9 cellular contexts compared by ENCODE assay signal in the genomic region with DNA sequence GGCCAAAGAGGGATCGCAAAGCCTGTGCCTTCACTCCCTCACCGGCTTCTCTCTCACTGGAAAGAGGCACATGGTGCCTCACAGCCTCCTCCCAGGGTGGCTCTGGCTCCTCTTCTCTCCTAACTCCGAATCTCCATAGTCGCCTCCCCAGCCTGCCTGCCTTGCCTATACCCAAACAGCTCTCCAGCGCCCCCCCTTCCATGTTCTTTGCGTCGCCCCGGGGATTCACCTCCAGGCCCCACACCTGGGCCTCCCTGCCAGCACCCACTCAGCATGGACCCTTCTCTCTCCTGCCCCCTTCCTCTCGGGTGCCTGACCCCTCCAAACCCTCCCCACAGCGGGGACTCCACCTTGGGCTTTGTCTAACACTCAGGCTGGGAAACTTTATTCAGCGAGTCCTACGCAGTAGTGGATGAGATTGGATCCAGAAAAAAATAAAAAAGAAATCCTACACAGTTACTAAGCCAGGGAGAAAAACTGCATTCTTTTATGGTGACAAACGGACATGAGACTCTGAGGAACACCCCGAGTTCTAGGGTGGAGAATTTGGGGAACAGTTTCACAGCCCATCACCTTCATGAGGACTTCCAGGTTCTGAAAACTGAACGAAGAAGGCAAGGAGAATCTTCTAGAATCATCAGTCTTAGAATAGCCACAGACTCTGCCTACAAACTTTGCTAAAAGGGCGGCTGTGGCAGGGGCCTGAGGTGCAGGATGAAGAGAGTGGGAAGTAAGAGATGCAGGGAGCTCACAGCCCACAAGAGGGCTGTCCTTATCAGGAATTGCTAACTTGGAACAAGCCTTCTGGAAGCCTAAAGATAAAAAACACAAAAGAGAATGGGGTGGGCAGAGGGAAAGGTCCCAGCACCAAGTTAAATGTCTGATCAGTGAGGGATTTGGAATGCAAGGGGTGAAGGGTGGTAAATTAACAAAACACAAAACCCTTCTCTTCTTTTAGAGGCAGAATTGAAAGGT. TPM values are rescaled to one million over a fixed set of nuclear protein-coding genes. Genes with fewer than 3 reads are reported as not detected.
DNase-seq lines count a peak whose midpoint lies in the region; ATAC-seq and TF ChIP-seq lines count a peak whose summit lies in the region.
"Had no signal": no experiment of that assay in that cellular context is flagged by ENCODE, and none has a peak within 500 bp of the region (broad histone marks: within the 10 kb centered on the region; RNA-seq: fewer than 3 reads in every experiment).

No MANE protein-coding gene starts in this region.

- peak; percentile 54 for TF ChIP-seq CTCF in PC-9 (conservative IDR thresholded peaks at IDR 0.05)
- TF ChIP-seq CTCF in esophagus muscularis mucosa (IDR thresholded peaks at IDR 0.05): peak; percentile 38 to 53 (median 51)
- TF ChIP-seq CTCF in gastrocnemius medialis (IDR thresholded peaks at IDR 0.05 in 4 of 5, conservative IDR thresholded peaks at IDR 0.05 in 1 of 5): peak in 2 of 5 experiments; percentile 24 to 30

- H3F3A ChIP-seq in PC-9 (ENCODE audit: insufficient read depth, low read depth): peaks cover 15% of the 10 kb centered on the region; the same call in 1 of the 2 replicates

- H4K20me1 ChIP-seq in PC-9 (ENCODE audit: insufficient read depth): no peaks in the 10 kb centered on the region

- POLR2A ChIA-PET in PC-9 (lab: Charles Lee; ENCODE audit: unreplicated experiment): no interaction called here

- TF ChIP-seq EP300 in esophagus muscularis mucosa (IDR thresholded peaks at IDR 0.05): no peak

- 0 out of 2 replicates have a peak, but pooled peaks cover 11% of the 10 kb centered on the region for H3K79me2 ChIP-seq in PC-9 (ENCODE audit: low read depth)

- H3K4me3 ChIP-seq in PC-9 (no peak overlapping the region), esophagus muscularis mucosa (no peak overlapping the region), gastrocnemius medialis (no peak overlapping the region)

- BruUV-seq in PC-9 (replicated peaks; lab: Mats Ljungman, UMichigan): no TSS peak

- in situ Hi-C loops in G401 (cut with HindIII; ENCODE audit: low sequenced_read_pairs): no loop called here
- in situ Hi-C loops in gastrocnemius medialis (cut with MboI; ENCODE audit: low sequenced_read_pairs in 4 of 4): loop anchor here in 2 of 4 donors (10.0 kb wide), 1 partner anchor 233 kb away; no protein-coding TSS in a partner anchor

- H3K9me3 ChIP-seq in PC-9 (ENCODE audit: insufficient read depth, low read depth) (no peaks in the 10 kb centered on the region), esophagus muscularis mucosa (no peaks in the 10 kb centered on the region), gastrocnemius medialis (no peaks in the 10 kb centered on the region)

- TF ChIP-seq POLR2A in esophagus muscularis mucosa (IDR thresholded peaks at IDR 0.05; ENCODE audit: low read depth): no peak
- TF ChIP-seq POLR2A in gastrocnemius medialis (IDR thresholded peaks at IDR 0.05): no peak

- no peaks in the 10 kb centered on the region for H3K9me2 ChIP-seq in PC-9 (ENCODE audit: insufficient read depth)

- H3K4me1 ChIP-seq in PC-9 (replicated peaks; ENCODE audit: insufficient read depth): peaks cover 20% of the 10 kb centered on the region
- peaks cover 79 to 97% (median 91%) of the 10 kb centered on the region in 4 donors for H3K4me1 ChIP-seq in esophagus muscularis mucosa
- H3K4me1 ChIP-seq in gastrocnemius medialis: peaks cover 65 to 79% of the 10 kb centered on the region in 2 donors

- H3K27ac ChIP-seq in PC-9 (no peak overlapping the region), esophagus muscularis mucosa (replicated peaks in 1 of 4) (peak overlapping the region; percentile 69 to 98 (median 74)), gastrocnemius medialis (peak overlapping the region; percentile 39 to 90 (median 84))

- H3K36me3 ChIP-seq in PC-9 (ENCODE audit: low read depth) (no peaks in the 10 kb centered on the region), esophagus muscularis mucosa (peaks cover 13 to 30% (median 25%) of the 10 kb centered on the region in 4 donors), gastrocnemius medialis (peaks cover 0 to 12% of the 10 kb centered on the region in 2 donors)

- intact Hi-C loops in PC-9 (cut with micrococcal nuclease; ENCODE audit: unreplicated experiment): no loop called here
- intact Hi-C loops in esophagus muscularis mucosa (cut with DNase I): no loop called here
- intact Hi-C loops in gastrocnemius medialis (cut with DNase I; ENCODE audit: low total_unique reads): no loop called here

- CTCF ChIA-PET in PC-9 (lab: Charles Lee): no interaction called here

- H3K27me3 ChIP-seq in PC-9 (ENCODE audit: insufficient read depth, low read depth): no peaks in the 10 kb centered on the region
- H3K27me3 ChIP-seq in esophagus muscularis mucosa: no peaks in the 10 kb centered on the region
- no peaks in the 10 kb centered on the region for H3K27me3 ChIP-seq in gastrocnemius medialis

- no peak overlapping the region for H2AFZ ChIP-seq in PC-9

- H3K4me2 ChIP-seq in PC-9: peak overlapping the region; percentile 36; the same call in 1 of the 2 replicates

- ATAC-seq in gastrocnemius medialis (no peak), GM19455 (IDR thresholded peaks at IDR 0.05; ENCODE audit: unreplicated experiment) (no peak), GM19324 (IDR thresholded peaks at IDR 0.05; ENCODE audit: low FRiP score, unreplicated experiment) (no peak), GM18519 (IDR thresholded peaks at IDR 0.05; ENCODE audit: low FRiP score, unreplicated experiment) (no peak)

- 64% methylated on average over 16 of the region's 16 CpGs for WGBS in esophagus muscularis mucosa

- DNase-seq in G401 (ENCODE audit: low spot score): peak; percentile 60
- peak; percentile 33 to 41 for DNase-seq in PC-9
- DNase-seq in esophagus muscularis mucosa (ENCODE audit: extremely low spot score): no peak
- no peak for DNase-seq in gastrocnemius medialis
- DNase-seq in activated gamma-delta T cell (lab: John Stamatoyannopoulos, UW): no peak
- DNase-seq: effector CD8-positive, alpha-beta T cell had no signal

RNA-seq across cellular contexts. Expression of gene PPM1F, which starts 5.3 kb away (rescaled TPM):
- total RNA-seq in G401 (2014; rRNA removed; shearing (Covaris generic)): 34.6 and 45.2 TPM in 2 replicates
- total RNA-seq in PC-9 (2021) (20.6 and 22.1 TPM in 2 replicates), esophagus muscularis mucosa (10 to 100 TPM; 30.3 to 88.5 (median 74.1) TPM), gastrocnemius medialis (10 to 100 TPM; 10.2 to 13.8 (median 11.0) TPM)

RNA-seq across cellular contexts. Expression of gene TOP3B, which starts 35.3 kb away (rescaled TPM):
- 20.4 and 24.8 TPM in 2 replicates for total RNA-seq in G401 (2014; rRNA removed; shearing (Covaris generic))
- total RNA-seq in PC-9 (2021): 23.7 and 23.9 TPM in 2 replicates
- 10 to 100 TPM; 12.3 to 27.5 (median 20.4) TPM for total RNA-seq in esophagus muscularis mucosa
- total RNA-seq in gastrocnemius medialis: 10 to 100 TPM in 3 of 4 donors, 1 to 10 TPM in 1; 8.2 to 15.7 (median 14.2) TPM

Comparison
In these comparisons a context has a peak if more than half of its experiments do, and no peak if none do; other contexts are left out.
1. DNase-seq: peak in G401 (single experiment) and PC-9 (2 of 2); none in esophagus muscularis mucosa (single experiment), gastrocnemius medialis (0 of 2) and activated gamma-delta T cell (single experiment).